ENCODE assay signal across 16 cellular contexts in genomic region chr3:186365202-186365974, GRCh38. TPM values are rescaled to one million over a fixed set of nuclear protein-coding genes. Genes with fewer than 3 reads are reported as not detected.
A peak's percentile ranks its signal among the peaks of the same experiment; 100 is the strongest.
DNase-seq lines count a peak whose midpoint lies in the region; ATAC-seq and TF ChIP-seq lines count a peak whose summit lies in the region.
"Had no signal": no experiment of that assay in that cellular context is flagged by ENCODE, and none has a peak within 500 bp of the region (broad histone marks: within the 10 kb centered on the region; RNA-seq: fewer than 3 reads in every experiment).

No MANE protein-coding gene starts in this region.

- no peak overlapping the region for H3K4ac ChIP-seq in IMR-90 (ENCODE audit: low read depth, low read length)

- H4K5ac ChIP-seq in IMR-90 (ENCODE audit: low read depth, low read length): no peak overlapping the region

- 50% methylated on average over 5 of the region's 11 CpGs; no CpG with 5 or more reads in 1 of the 2 experiments for WGBS in IMR-90 (ENCODE audit: extremely low coverage in 2 of 2, insufficient read length in 1 of 2), 2 experiments

- no peak overlapping the region for H2AK5ac ChIP-seq in IMR-90 (ENCODE audit: low read depth, low read length)

- no peak overlapping the region for H2BK120ac ChIP-seq in IMR-90 (ENCODE audit: low read depth, low read length)

- H2BK5ac ChIP-seq in IMR-90 (ENCODE audit: low read depth, low read length, poor library complexity, severe bottlenecking): no peak overlapping the region

- H3K9ac ChIP-seq in IMR-90 (ENCODE audit: low read depth, low read length): no peak overlapping the region

- H4K91ac ChIP-seq in IMR-90 (ENCODE audit: insufficient read depth, low read depth, low read length): no peak overlapping the region

- no peak overlapping the region for H3K56ac ChIP-seq in IMR-90 (ENCODE audit: extremely low read depth, insufficient read depth, low read length)

- BruUV-seq in IMR-90 (replicated peaks; lab: Mats Ljungman, UMichigan): no TSS peak

- H4K8ac ChIP-seq in IMR-90 (ENCODE audit: low read depth in 2 of 2, low read length in 2 of 2): no peak overlapping the region

- POLR2A ChIA-PET in IMR-90 (lab: Charles Lee; ENCODE audit: unreplicated experiment): no interaction called here

- TF ChIP-seq CTCF in IMR-90 (conservative IDR thresholded peaks at IDR 0.05; ENCODE audit: low read depth, low read length): no peak
- TF ChIP-seq CTCF in fibroblast of the aortic adventitia (IDR thresholded peaks at IDR 0.05; ENCODE audit: insufficient read depth, low read length): no peak

- no peak overlapping the region for H2BK15ac ChIP-seq in IMR-90 (ENCODE audit: low read depth, low read length)

- CTCF ChIA-PET in IMR-90 (lab: Yijun Ruan, JAX): interaction anchor here (0.5 kb wide), 1 partner anchor 16 kb away, joined by 3 read pairs; no protein-coding TSS in a partner anchor

- no peak overlapping the region for H2AK9ac ChIP-seq in IMR-90 (replicated peaks; ENCODE audit: low read depth, low read length, poor library complexity)

- no peak for TF ChIP-seq POLR2A in IMR-90 (IDR thresholded peaks at IDR 0.05; ENCODE audit: low read depth, low read length)

- H2AFZ ChIP-seq in IMR-90 (replicated peaks; ENCODE audit: low read length, poor library complexity): no peak overlapping the region

- peaks cover 75% of the 10 kb centered on the region for H3K27me3 ChIP-seq in IMR-90 (ENCODE audit: control insufficient read depth, insufficient read depth, low read length)

- H3K14ac ChIP-seq in IMR-90 (replicated peaks; ENCODE audit: low read depth, low read length): no peak overlapping the region

- no peak for TF ChIP-seq RAD21 in IMR-90 (IDR thresholded peaks at IDR 0.05; ENCODE audit: low read length)

- H3K18ac ChIP-seq in IMR-90 (ENCODE audit: low read depth, low read length): no peak overlapping the region

- H3K9me3 ChIP-seq in IMR-90 (ENCODE audit: control insufficient read depth, insufficient read depth, low read length): 0 out of 2 replicates have a peak, but pooled peaks cover 2% of the 10 kb centered on the region
- H3K9me3 ChIP-seq: gastrocnemius medialis, upper lobe of left lung had no signal

- no peaks in the 10 kb centered on the region for H3K79me1 ChIP-seq in IMR-90 (ENCODE audit: low read depth in 1 of 2, low read length in 2 of 2)

- no peak overlapping the region for H3K27ac ChIP-seq in IMR-90 (ENCODE audit: insufficient read depth, low read length)
- H3K27ac ChIP-seq: gastrocnemius medialis had no signal

- intact Hi-C loops in IMR-90 (cut with micrococcal nuclease): no loop called here

- in situ Hi-C loops in IMR-90 (cut with MboI; ENCODE audit: low sequenced_read_pairs): no loop called here

- H2BK20ac ChIP-seq in IMR-90 (ENCODE audit: low read depth, low read length): no peak overlapping the region

- dilution Hi-C loops in IMR-90 (cut with HindIII; ENCODE audit: low sequenced_read_pairs, unreplicated experiment): no loop called here

- ATAC-seq in IMR-90 (ENCODE audit: low read depth): no peak
- ATAC-seq: activated T-cell treated with anti-CD3 and anti-CD28 coated beads, Interleukin-2, amount 50 U/mL, for 4 hours; Panc1 had no signal

- no peak overlapping the region for H3K4me2 ChIP-seq in IMR-90 (ENCODE audit: low read depth, low read length)

- no peaks in the 10 kb centered on the region for H4K20me1 ChIP-seq in IMR-90 (ENCODE audit: insufficient read depth, low read length)

- H3K4me3 ChIP-seq in IMR-90 (ENCODE audit: insufficient read depth, low read depth, low read length): no peak overlapping the region
- no peak overlapping the region for H3K4me3 ChIP-seq in fibroblast of the aortic adventitia (ENCODE audit: low read depth, low read length)
- H3K4me3 ChIP-seq: gastrocnemius medialis, upper lobe of left lung had no signal

- no peak overlapping the region for H3K23ac ChIP-seq in IMR-90 (ENCODE audit: low read depth, low read length)

- no peaks in the 10 kb centered on the region for H3K9me1 ChIP-seq in IMR-90 (ENCODE audit: insufficient read depth, low read length)

- no peaks in the 10 kb centered on the region for H3K36me3 ChIP-seq in IMR-90 (ENCODE audit: control insufficient read depth, insufficient read depth, low read length)
- H3K36me3 ChIP-seq: gastrocnemius medialis, upper lobe of left lung had no signal

- peaks cover 2% of the 10 kb centered on the region; the same call in 1 of the 2 replicates for H3K4me1 ChIP-seq in IMR-90 (ENCODE audit: control insufficient read depth, insufficient read depth, low read length)

- DNase-seq in IMR-90 (peak; percentile 4), SKM-1 treated with dmso at 0.1 percent for 144 hours (lab: John Stamatoyannopoulos, UW; ENCODE audit: unreplicated experiment) (peak; percentile 93), fibroblast of the aortic adventitia (ENCODE audit: low read depth) (peak; percentile 27), pons (ENCODE audit: low spot score) (peak; percentile 56), NCI-H146 treated with DMSO at 0.1 percent for 48 hours (lab: John Stamatoyannopoulos, UW; ENCODE audit: unreplicated experiment) (no peak), putamen (ENCODE audit: low spot score) (no peak), NCI-H2081 treated with DMSO at 0.1 percent for 48 hours (lab: John Stamatoyannopoulos, UW) (no peak), NCI-H1417 treated with DMSO at 0.1 percent for 48 hours (lab: John Stamatoyannopoulos, UW) (no peak)
- DNase-seq: activated CD4-positive, CD25-positive, alpha-beta regulatory T cell; activated T-cell treated with anti-CD3 and anti-CD28 coated beads, Interleukin-2, amount 50 U/mL, for 4 hours; CD8-positive, alpha-beta memory T cell; gastrocnemius medialis; NCI-H1436 treated with DMSO at 0.1 percent for 48 hours; upper lobe of left lung had no signal

TF ChIP-seq in IMR-90, 13 proteins besides CTCF, POLR2A, EP300 and RAD21:
- TF ChIP-seq NFE2L2 (IDR thresholded peaks at IDR 0.05; ENCODE audit: low read depth, low read length) (no peak), RCOR1 (IDR thresholded peaks at IDR 0.05; ENCODE audit: insufficient replicate concordance, low read length) (no peak), ELK1 (IDR thresholded peaks at IDR 0.05; ENCODE audit: borderline replicate concordance, low read depth, low read length) (no peak), RFX5 (IDR thresholded peaks at IDR 0.05; ENCODE audit: low read depth, low read length) (no peak), MXI1 (IDR thresholded peaks at IDR 0.05; ENCODE audit: borderline replicate concordance, low read depth, low read length) (no peak), CEBPB (IDR thresholded peaks at IDR 0.05; ENCODE audit: low read depth, low read length) (no peak), MAFK (IDR thresholded peaks at IDR 0.05; ENCODE audit: low read depth, low read length) (no peak), MAZ (IDR thresholded peaks at IDR 0.05; ENCODE audit: borderline replicate concordance, low read depth, low read length) (no peak), FOS (IDR thresholded peaks at IDR 0.05; ENCODE audit: low read depth, low read length) (no peak), BHLHE40 (IDR thresholded peaks at IDR 0.05; ENCODE audit: low read depth, low read length) (no peak), SMC3 (IDR thresholded peaks at IDR 0.05; ENCODE audit: low read depth, low read length) (no peak), CHD1 (IDR thresholded peaks at IDR 0.05; ENCODE audit: low read depth, low read length) (no peak)
- TF ChIP-seq, protein P1, sequence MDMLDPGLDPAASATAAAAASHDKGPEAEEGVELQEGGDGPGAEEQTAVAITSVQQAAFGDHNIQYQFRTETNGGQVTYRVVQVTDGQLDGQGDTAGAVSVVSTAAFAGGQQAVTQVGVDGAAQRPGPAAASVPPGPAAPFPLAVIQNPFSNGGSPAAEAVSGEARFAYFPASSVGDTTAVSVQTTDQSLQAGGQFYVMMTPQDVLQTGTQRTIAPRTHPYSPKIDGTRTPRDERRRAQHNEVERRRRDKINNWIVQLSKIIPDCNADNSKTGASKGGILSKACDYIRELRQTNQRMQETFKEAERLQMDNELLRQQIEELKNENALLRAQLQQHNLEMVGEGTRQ (IDR thresholded peaks at IDR 0.05; ENCODE audit: low read depth, low read length): no peak

RNA-seq across cellular contexts. Expression of gene DGKG, which starts 3.4 kb away (rescaled TPM):
- total RNA-seq in IMR-90 (2012; rRNA removed) (2.5 and 4.1 TPM in 2 replicates), fibroblast of the aortic adventitia (ENCODE audit: low replicate concordance) (0.08 and 0.27 TPM in 2 replicates)
- polyA plus RNA-seq in IMR-90 (2012; rRNA removed): 1.2 and 1.8 TPM in 2 replicates
- 0.61 and 1.7 TPM in 2 replicates for polyA plus RNA-seq in IMR-90 (2012; cell fraction: cytosol; rRNA removed)
- polyA plus RNA-seq in IMR-90 (2012; cell fraction: nucleus; rRNA removed; ENCODE audit: low replicate concordance): 0.34 and 0.88 TPM in 2 replicates
- total RNA-seq: lung microvascular endothelial cell had no signal
- polyA plus RNA-seq: CD8-positive, alpha-beta memory T cell had no signal

Comparison
In these comparisons a context has a peak if more than half of its experiments do, and no peak if none do; other contexts are left out.
1. DNase-seq: peak in IMR-90 (single experiment), SKM-1 treated with dmso at 0.1 percent for 144 hours (single experiment), fibroblast of the aortic adventitia (single experiment) and pons (single experiment); none in NCI-H146 treated with DMSO at 0.1 percent for 48 hours (single experiment), putamen (single experiment), NCI-H2081 treated with DMSO at 0.1 percent for 48 hours (single experiment) and NCI-H1417 treated with DMSO at 0.1 percent for 48 hours (single experiment).